Comparison of ENCODE assay signal across 8 cellular contexts in genomic region chr7:100483101-100483727, GRCh38. TPM values are rescaled to one million over a fixed set of nuclear protein-coding genes. Genes with fewer than 3 reads are reported as not detected.
DNase-seq lines count a peak whose midpoint lies in the region; ATAC-seq and TF ChIP-seq lines count a peak whose summit lies in the region.

No MANE protein-coding gene starts in this region.

- H3K4ac ChIP-seq in mesenchymal stem cell (ENCODE audit: low read depth in 1 of 2, low read length in 2 of 2), result peak overlapping the region in 1 of 2 experiments; percentile 43

- peak overlapping the region; percentile 84 for H3K4me3 Mint-ChIP-seq in activated CD8-positive, alpha-beta T cell treated with anti-CD3 and anti-CD28 coated beads, Interleukin-2, amount 10 ng/mL, durations not matched to agents 7 days and 5 days

- H2BK12ac ChIP-seq in mesenchymal stem cell (ENCODE audit: low read length in 2 of 2), result peak overlapping the region in 1 of 2 experiments; percentile 55

- H3K14ac ChIP-seq in mesenchymal stem cell (ENCODE audit: low read length in 2 of 2), result peak overlapping the region in 1 of 2 experiments; percentile 50

- no peaks in the 10 kb centered on the region for H3K9me3 Mint-ChIP-seq in activated CD8-positive, alpha-beta T cell treated with anti-CD3 and anti-CD28 coated beads, Interleukin-2, amount 10 ng/mL, durations not matched to agents 7 days and 5 days (ENCODE audit: insufficient read depth)

- H3K27me3 ChIP-seq in mesenchymal stem cell (ENCODE audit: control insufficient read depth in 1 of 2, insufficient read depth in 1 of 2, low read length in 2 of 2), result no peaks in the 10 kb centered on the region

- H4K8ac ChIP-seq in mesenchymal stem cell (ENCODE audit: low read length), result peak overlapping the region; percentile 82

- peak overlapping the region; percentile 87 for H2AFZ ChIP-seq in mesenchymal stem cell (ENCODE audit: low read depth, low read length)

- DNase-seq in GM12864 (ENCODE audit: low read depth) (no peak), NCI-H2171 (lab: John Stamatoyannopoulos, UW) (peak; percentile 69), mesenchymal stem cell (peak; percentile 46)
- peak; percentile 83 for DNase-seq in activated CD8-positive, alpha-beta T cell treated with anti-CD3 and anti-CD28 coated beads, Interleukin-2, amount 10 ng/mL, durations not matched to agents 7 days and 5 days
- DNase-seq in effector CD4-positive, alpha-beta T cell, result peak; percentile 76
- DNase-seq in stimulated activated CD8-positive, alpha-beta memory T cell treated with anti-CD3 and anti-CD28 coated beads, Interleukin-12 subunit alpha, Interleukin-12 subunit beta, amount 100 ng/mL, for 24 hours (ENCODE audit: extremely low read depth), result peak; percentile 44

- H3K36me3 ChIP-seq in mesenchymal stem cell (ENCODE audit: control insufficient read depth in 1 of 2, insufficient read depth in 2 of 2, low read depth in 1 of 2, low read length in 2 of 2), result no peaks in the 10 kb centered on the region

- POLR2A ChIA-PET in activated CD8-positive, alpha-beta T cell treated with anti-CD3 and anti-CD28 coated beads, Interleukin-2, amount 10 ng/mL, durations not matched to agents 7 days and 5 days (lab: Charles Lee), result no interaction called here

- H3K4me2 ChIP-seq in mesenchymal stem cell (ENCODE audit: low read length, poor library complexity, severe bottlenecking), result peak overlapping the region; percentile 93

- ATAC-seq in HG02610 (IDR thresholded peaks at IDR 0.05; ENCODE audit: unreplicated experiment) (peak; percentile 51), GM18873 (IDR thresholded peaks at IDR 0.05; ENCODE audit: low FRiP score, unreplicated experiment) (no peak)
- peak; percentile 52 for ATAC-seq in activated CD8-positive, alpha-beta T cell treated with anti-CD3 and anti-CD28 coated beads, Interleukin-2, amount 10 ng/mL, durations not matched to agents 7 days and 5 days

- no peak overlapping the region for H2BK5ac ChIP-seq in mesenchymal stem cell (ENCODE audit: low read depth, low read length, poor library complexity, severe bottlenecking)

- H3K4me1 Mint-ChIP-seq in activated CD8-positive, alpha-beta T cell treated with anti-CD3 and anti-CD28 coated beads, Interleukin-2, amount 10 ng/mL, durations not matched to agents 7 days and 5 days (ENCODE audit: low read depth), result peaks cover 14% of the 10 kb centered on the region

- H2AK5ac ChIP-seq in mesenchymal stem cell (ENCODE audit: low read length, severe bottlenecking), result no peak overlapping the region

- TF ChIP-seq CTCF in GM12864 (IDR thresholded peaks at IDR 0.05; ENCODE audit: low read depth, low read length, missing control alignments), result peak; percentile 83

- H3K9ac ChIP-seq in mesenchymal stem cell (ENCODE audit: low read length), result peak overlapping the region; percentile 78

- no peak overlapping the region for H3K27ac ChIP-seq in mesenchymal stem cell (ENCODE audit: low read length, poor library complexity, severe bottlenecking)

- H4K91ac ChIP-seq in mesenchymal stem cell (ENCODE audit: low read length), result peak overlapping the region; percentile 12

- under 1% methylated on average over 42 of the region's 79 CpGs for WGBS in mesenchymal stem cell

- CTCF ChIA-PET in activated CD8-positive, alpha-beta T cell treated with anti-CD3 and anti-CD28 coated beads, Interleukin-2, amount 10 ng/mL, durations not matched to agents 7 days and 5 days (lab: Charles Lee), result interaction anchor here (0.6 to 2.2 kb wide), 29 partner anchors 10 to 293 kb away, joined by 3 to 19 read pairs (median 5); partner anchors contain the start of genes AGFG2, FBXO24 and LRCH4

- H2BK120ac ChIP-seq in mesenchymal stem cell (ENCODE audit: low read depth, low read length), result peak overlapping the region; percentile 58

- peaks cover 18% of the 10 kb centered on the region for H3K4me1 ChIP-seq in mesenchymal stem cell (ENCODE audit: control insufficient read depth, insufficient read depth, low read depth, low read length)

- H3K79me1 ChIP-seq in mesenchymal stem cell (replicated peaks; ENCODE audit: low read length, poor library complexity, severe bottlenecking), result no peaks in the 10 kb centered on the region

- H3K23ac ChIP-seq in mesenchymal stem cell (ENCODE audit: low read length in 2 of 2), result peak overlapping the region in 1 of 2 experiments; percentile 24

- H3K27ac Mint-ChIP-seq in activated CD8-positive, alpha-beta T cell treated with anti-CD3 and anti-CD28 coated beads, Interleukin-2, amount 10 ng/mL, durations not matched to agents 7 days and 5 days, result no peak overlapping the region

- H3K36me3 Mint-ChIP-seq in activated CD8-positive, alpha-beta T cell treated with anti-CD3 and anti-CD28 coated beads, Interleukin-2, amount 10 ng/mL, durations not matched to agents 7 days and 5 days (ENCODE audit: low read depth), result no peaks in the 10 kb centered on the region

- H3K18ac ChIP-seq in mesenchymal stem cell (ENCODE audit: low read depth in 1 of 2, low read length in 2 of 2), result peak overlapping the region; percentile 66 to 79

- H3K27me3 Mint-ChIP-seq in activated CD8-positive, alpha-beta T cell treated with anti-CD3 and anti-CD28 coated beads, Interleukin-2, amount 10 ng/mL, durations not matched to agents 7 days and 5 days (ENCODE audit: low read depth), result no peaks in the 10 kb centered on the region

- H3K9me3 ChIP-seq in mesenchymal stem cell (ENCODE audit: control insufficient read depth, low read length), result no peaks in the 10 kb centered on the region

- H2BK15ac ChIP-seq in mesenchymal stem cell (ENCODE audit: low read depth, poor library complexity, severe bottlenecking), result no peak overlapping the region

- peak overlapping the region; percentile 50 for H3K4me3 ChIP-seq in GM12864 (ENCODE audit: low read depth, low read length)
- H3K4me3 ChIP-seq in mesenchymal stem cell (ENCODE audit: insufficient read depth in 1 of 2, low read depth in 1 of 2, low read length in 2 of 2), result peak overlapping the region; percentile 77 to 79

RNA-seq across cellular contexts. Expression of gene NYAP1, which starts 0.5 kb away (rescaled TPM):
- total RNA-seq in activated CD8-positive, alpha-beta T cell treated with anti-CD3 and anti-CD28 coated beads, Interleukin-2, amount 10 ng/mL, durations not matched to agents 7 days and 5 days, result under 1 TPM in 1 of 2 experiments, not detected in 1; 0.23 TPM
- 0.57 TPM for polyA plus RNA-seq in mesenchymal stem cell (2013, experiment 1 of 2)
- polyA plus RNA-seq in mesenchymal stem cell (2013, experiment 2 of 2), result 0.58 TPM

RNA-seq across cellular contexts. Expression of gene TSC22D4, which starts 4.2 kb away (rescaled TPM):
- total RNA-seq in activated CD8-positive, alpha-beta T cell treated with anti-CD3 and anti-CD28 coated beads, Interleukin-2, amount 10 ng/mL, durations not matched to agents 7 days and 5 days, result 100 to 1,000 TPM; 129 to 132 TPM
- 47.5 TPM for polyA plus RNA-seq in mesenchymal stem cell (2013, experiment 1 of 2)
- 47.0 TPM for polyA plus RNA-seq in mesenchymal stem cell (2013, experiment 2 of 2)

RNA-seq across cellular contexts. Expression of gene SPACDR, which starts 19.2 kb away (rescaled TPM):
- 1 to 10 TPM; 2.7 to 3.6 TPM for total RNA-seq in activated CD8-positive, alpha-beta T cell treated with anti-CD3 and anti-CD28 coated beads, Interleukin-2, amount 10 ng/mL, durations not matched to agents 7 days and 5 days
- 0.47 TPM for polyA plus RNA-seq in mesenchymal stem cell (2013, experiment 1 of 2)
- 0.56 TPM for polyA plus RNA-seq in mesenchymal stem cell (2013, experiment 2 of 2)

RNA-seq across cellular contexts. Expression of gene PPP1R35, which starts 46.9 kb away (rescaled TPM):
- 10 to 100 TPM; 84.0 to 90.1 TPM for total RNA-seq in activated CD8-positive, alpha-beta T cell treated with anti-CD3 and anti-CD28 coated beads, Interleukin-2, amount 10 ng/mL, durations not matched to agents 7 days and 5 days
- 45.2 TPM for polyA plus RNA-seq in mesenchymal stem cell (2013, experiment 1 of 2)
- polyA plus RNA-seq in mesenchymal stem cell (2013, experiment 2 of 2), result 47.7 TPM

RNA-seq across cellular contexts. Expression of gene MEPCE, which starts 53.6 kb away (rescaled TPM):
- 10 to 100 TPM; 40.4 to 45.4 TPM for total RNA-seq in activated CD8-positive, alpha-beta T cell treated with anti-CD3 and anti-CD28 coated beads, Interleukin-2, amount 10 ng/mL, durations not matched to agents 7 days and 5 days
- polyA plus RNA-seq in mesenchymal stem cell (2013, experiment 1 of 2), result 17.9 TPM
- 17.3 TPM for polyA plus RNA-seq in mesenchymal stem cell (2013, experiment 2 of 2)
